Comparison of ENCODE assay signal across 23 cellular contexts in the genomic region with DNA sequence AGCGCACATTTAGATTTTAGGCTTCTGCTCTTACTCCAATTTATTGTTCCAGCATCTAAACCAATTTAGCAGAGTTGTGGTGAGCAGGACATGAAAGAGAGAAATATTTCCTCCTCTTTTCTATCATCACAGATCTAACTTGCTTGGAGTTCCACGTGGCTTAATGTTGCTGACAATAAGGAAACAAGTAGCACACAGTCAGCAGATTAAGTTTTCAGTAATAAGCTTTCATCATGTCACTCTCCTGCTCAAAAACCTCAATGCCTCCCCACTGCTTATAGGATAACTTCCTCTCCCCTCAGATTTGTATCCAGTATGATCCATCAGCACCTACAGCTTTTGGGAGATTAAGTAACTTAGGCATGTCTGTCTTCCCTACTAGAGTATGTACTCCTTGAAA.
"Had no signal": no experiment of that assay in that cellular context is flagged by ENCODE, and none has a peak within 500 bp of the region (broad histone marks: within the 10 kb centered on the region; RNA-seq: fewer than 3 reads in every experiment).

No MANE protein-coding gene starts in this region.

- H3K27me3 ChIP-seq: breast epithelium, gastrocnemius medialis, tibial artery had no signal

- H3K4me3 ChIP-seq: breast epithelium, gastrocnemius medialis, tibial artery had no signal

- H3K9me3 Mint-ChIP-seq: activated naive CD4-positive, alpha-beta T cell treated with anti-CD3 and anti-CD28 coated beads, Interleukin-2, amount 50 U/mL, for 24 hours; activated T-cell treated with anti-CD3 and anti-CD28 coated beads, Interleukin-2, amount 50 U/mL, for 72 hours; natural killer cell; T-cell had no signal

- H3K4me1 Mint-ChIP-seq: natural killer cell had no signal

- H3K4me3 Mint-ChIP-seq: activated naive CD4-positive, alpha-beta T cell treated with anti-CD3 and anti-CD28 coated beads, Interleukin-2, amount 50 U/mL, for 24 hours; activated T-cell treated with anti-CD3 and anti-CD28 coated beads, Interleukin-2, amount 50 U/mL, for 72 hours; natural killer cell; T-cell had no signal

- H3K9me3 ChIP-seq: breast epithelium, gastrocnemius medialis, tibial artery had no signal

- H3K36me3 Mint-ChIP-seq: activated naive CD4-positive, alpha-beta T cell treated with anti-CD3 and anti-CD28 coated beads, Interleukin-2, amount 50 U/mL, for 24 hours; natural killer cell; T-cell had no signal

- ATAC-seq: activated T-cell treated with anti-CD3 and anti-CD28 coated beads, Interleukin-2, amount 50 U/mL, for 72 hours; esophagus mucosa; natural killer cell; stimulated activated naive CD8-positive, alpha-beta T cell treated with anti-CD3 and anti-CD28 coated beads, Interleukin-15, Interleukin-2, amounts not matched to agents 100 U/mL and 50 U/mL, for 24 hours; T-cell had no signal

- H3K27ac Mint-ChIP-seq: activated T-cell treated with anti-CD3 and anti-CD28 coated beads, Interleukin-2, amount 50 U/mL, for 72 hours; natural killer cell had no signal

- DNase-seq: activated CD4-positive, alpha-beta T cell treated with anti-CD3 and anti-CD28 coated beads, Interleukin-2, amount 50 U/mL, for 1 hour; activated CD4-positive, CD25-positive, alpha-beta regulatory T cell treated with anti-CD3 and anti-CD28 coated beads, Interleukin-2, amount 50 U/mL, for 72 hours; activated CD8-positive, alpha-beta memory T cell treated with anti-CD3 and anti-CD28 coated beads, Interleukin-2, amount 50 U/mL, for 4 hours; activated gamma-delta T cell; activated T-cell treated with anti-CD3 and anti-CD28 coated beads, Interleukin-2, amount 50 U/mL, for 72 hours; cerebellar nuclear complex; cortex of kidney; effector CD4-positive, alpha-beta T cell; gastrocnemius medialis; head of caudate nucleus; kidney glomerular epithelial cell; natural killer cell; posterior cingulate gyrus; retina; stimulated activated CD4-positive, alpha-beta T cell treated with anti-CD3 and anti-CD28 coated beads, Interleukin-2, amount 100 ng/mL, for 24 hours; stimulated activated naive CD8-positive, alpha-beta T cell treated with anti-CD3 and anti-CD28 coated beads, Interleukin-15, Interleukin-2, amounts not matched to agents 100 U/mL and 50 U/mL, for 24 hours; substantia nigra; T-cell; T-helper 9 cell; tibial artery had no signal

- H3K36me3 ChIP-seq: breast epithelium, gastrocnemius medialis, tibial artery had no signal

- H3K27ac ChIP-seq: gastrocnemius medialis, tibial artery had no signal
